ENCODE assay signal across 10 cellular contexts in genomic region chr18:75427603-75428002, GRCh38. TPM values are rescaled to one million over a fixed set of nuclear protein-coding genes. Genes with fewer than 3 reads are reported as not detected.
"Had no signal": no experiment of that assay in that cellular context is flagged by ENCODE, and none has a peak within 500 bp of the region (broad histone marks: within the 10 kb centered on the region; RNA-seq: fewer than 3 reads in every experiment).

SMIM21 (minus strand) TSS chr18:75427703; CDS start chr18:75427563, 140 bp downstream.

- H3K4me1 ChIP-seq: HAP-1 had no signal

- H3K9me3 ChIP-seq: HAP-1 had no signal

- H3K27ac ChIP-seq: GM23248 had no signal

- H3K9me3 Mint-ChIP-seq: HFFc6 had no signal

- H3K9ac ChIP-seq: GM23248 had no signal

- H3K4me3 Mint-ChIP-seq: GM23338, HFFc6 had no signal

- H3K4me3 ChIP-seq: GM23248, GM23338, HAP-1 had no signal

- ATAC-seq: GM23338, HCT116 had no signal

- H3K36me3 ChIP-seq: HAP-1 had no signal

- DNase-seq: GM23248, GOT3, H7, HCEC 1CT, HFFc6 had no signal

- H3K27ac Mint-ChIP-seq: GM23338, HFFc6 had no signal

- H3K4me2 ChIP-seq: GM23338 had no signal

- H2AFZ ChIP-seq: GM23248, GM23338 had no signal

RNA-seq across cellular contexts. Expression of gene SMIM21, which starts in this region (rescaled TPM):
- total RNA-seq: GM23248, GM23338, H1, H4, H7, HFFc6 had no signal
- polyA plus RNA-seq: GM23248, GM23338, H1 had no signal
